ENCODE assay signal across 24 cellular contexts in the genomic region with DNA sequence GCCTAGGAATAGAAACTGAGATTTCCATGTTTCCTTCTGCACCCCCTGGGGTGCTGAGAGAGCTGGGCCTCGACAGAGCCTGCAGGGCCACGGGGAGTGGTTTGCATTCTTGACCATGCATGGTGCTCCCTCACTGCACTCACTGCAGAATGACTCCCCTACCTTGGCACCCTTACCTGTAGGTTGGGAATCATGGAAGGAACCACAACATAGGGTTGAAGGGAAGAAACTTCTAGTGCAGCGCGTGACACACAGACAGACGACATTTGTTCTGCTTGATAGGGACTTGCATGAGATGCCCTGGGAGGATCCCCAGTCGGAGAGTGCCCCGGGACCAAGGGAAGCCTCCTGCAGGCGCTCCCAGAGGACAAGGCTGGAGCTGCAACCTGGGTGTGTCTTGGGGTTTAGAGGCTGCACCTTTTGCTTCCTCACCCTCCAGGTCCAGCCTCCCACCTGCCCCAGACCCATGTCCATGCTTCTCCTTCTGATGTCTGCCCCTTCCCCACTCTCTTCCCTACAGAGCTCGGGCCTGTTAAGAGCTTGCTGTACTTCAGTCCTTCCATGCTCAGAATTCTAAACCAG.
"Had no signal": no experiment of that assay in that cellular context is flagged by ENCODE, and none has a peak within 500 bp of the region (broad histone marks: within the 10 kb centered on the region; RNA-seq: fewer than 3 reads in every experiment).

No MANE protein-coding gene starts in this region.

- H3K4me3 ChIP-seq: ascending aorta, coronary artery, dorsolateral prefrontal cortex, gastrocnemius medialis, left ventricle myocardium inferior, lung, mucosa of descending colon, pancreas, prostate gland, smooth muscle cell, transverse colon had no signal

- FAIRE-seq: pancreas had no signal

- H3K27ac ChIP-seq: ascending aorta, coronary artery, dorsolateral prefrontal cortex, gastrocnemius medialis, left ventricle myocardium inferior, pancreas, prostate gland, transverse colon had no signal

- H3K4me1 ChIP-seq: ascending aorta, gastrocnemius medialis, left ventricle myocardium inferior, pancreas, prostate gland, transverse colon had no signal

- H3K4me1 Mint-ChIP-seq: brain had no signal

- H3K9me3 Mint-ChIP-seq: activated naive CD8-positive, alpha-beta T cell treated with anti-CD3 and anti-CD28 coated beads, Interleukin-2, amount 10 ng/mL, durations not matched to agents 7 days and 5 days; brain had no signal

- H3K36me3 ChIP-seq: ascending aorta, gastrocnemius medialis, left ventricle myocardium inferior, pancreas, prostate gland, transverse colon had no signal

- H3K27me3 ChIP-seq: ascending aorta, dorsolateral prefrontal cortex, gastrocnemius medialis, pancreas, transverse colon had no signal

- H3K27me3 Mint-ChIP-seq: natural killer cell treated with Interleukin-12 subunit alpha and Interleukin-12 subunit beta and Interleukin-15 and Interleukin-18, amount 100 ng/mL, for 72 hours had no signal

- H3K4me3 Mint-ChIP-seq: activated naive CD8-positive, alpha-beta T cell treated with anti-CD3 and anti-CD28 coated beads, Interleukin-2, amount 10 ng/mL, durations not matched to agents 7 days and 5 days; brain; natural killer cell treated with Interleukin-12 subunit alpha and Interleukin-12 subunit beta and Interleukin-15 and Interleukin-18, amount 100 ng/mL, for 72 hours had no signal

- DNase-seq: activated CD4-positive, alpha-beta T cell treated with anti-CD3 and anti-CD28 coated beads for 4 hours; activated CD4-positive, alpha-beta T cell treated with anti-CD3 and anti-CD28 coated beads, Interleukin-2, amount 50 U/mL, for 4 hours; activated effector memory CD4-positive, alpha-beta T cell treated with Interleukin-2 at 50 U/mL for 16 hours; activated naive CD4-positive, alpha-beta T cell treated with Interleukin-2 at 50 U/mL for 16 hours; activated naive CD8-positive, alpha-beta T cell treated with anti-CD3 and anti-CD28 coated beads, Interleukin-2, amount 10 ng/mL, durations not matched to agents 7 days and 5 days; dorsolateral prefrontal cortex; effector memory CD4-positive, alpha-beta T cell; gastrocnemius medialis; glutamatergic neuron; islet precursor cell; left ventricle myocardium inferior; mucosa of descending colon; pancreas; stimulated activated CD4-positive, alpha-beta T cell treated with anti-CD3 and anti-CD28 coated beads, Interleukin-15, amount 100 ng/mL, for 24 hours; stimulated activated CD4-positive, alpha-beta T cell treated with anti-CD3 and anti-CD28 coated beads, Interleukin-2, amount 100 ng/mL, for 24 hours; stimulated activated naive CD4-positive, alpha-beta T cell treated with Interleukin-2 at 50 U/mL for 16 hours; transverse colon had no signal

- H3K4me2 ChIP-seq: smooth muscle cell had no signal

- ATAC-seq: gastrocnemius medialis; mucosa of descending colon; natural killer cell treated with Interleukin-12 subunit alpha and Interleukin-12 subunit beta and Interleukin-15 and Interleukin-18, amount 100 ng/mL, for 72 hours; pancreas had no signal

- H3K9me3 ChIP-seq: ascending aorta, gastrocnemius medialis, left ventricle myocardium inferior, mucosa of descending colon, pancreas, prostate gland, transverse colon had no signal

- H3K36me3 Mint-ChIP-seq: activated naive CD8-positive, alpha-beta T cell treated with anti-CD3 and anti-CD28 coated beads, Interleukin-2, amount 10 ng/mL, durations not matched to agents 7 days and 5 days; brain; natural killer cell treated with Interleukin-12 subunit alpha and Interleukin-12 subunit beta and Interleukin-15 and Interleukin-18, amount 100 ng/mL, for 72 hours had no signal

- H3K27ac Mint-ChIP-seq: activated naive CD8-positive, alpha-beta T cell treated with anti-CD3 and anti-CD28 coated beads, Interleukin-2, amount 10 ng/mL, durations not matched to agents 7 days and 5 days; brain; natural killer cell treated with Interleukin-12 subunit alpha and Interleukin-12 subunit beta and Interleukin-15 and Interleukin-18, amount 100 ng/mL, for 72 hours had no signal
